In genomic region chr7:99375070-99375807, GRCh38 we compare ENCODE assay signal across 8 cellular contexts. TPM values are rescaled to one million over a fixed set of nuclear protein-coding genes. Genes with fewer than 3 reads are reported as not detected.
A peak's percentile ranks its signal among the peaks of the same experiment; 100 is the strongest.
DNase-seq lines count a peak whose midpoint lies in the region; ATAC-seq and TF ChIP-seq lines count a peak whose summit lies in the region.

No MANE protein-coding gene starts in this region.

- no peaks in the 10 kb centered on the region for H3K27me3 ChIP-seq in CD8-positive, alpha-beta T cell (ENCODE audit: insufficient read depth, low read length)

- H3K27ac Mint-ChIP-seq in CD8-positive, alpha-beta T cell: peak overlapping the region; percentile 96

- H3K9me3 Mint-ChIP-seq in CD8-positive, alpha-beta T cell: no peaks in the 10 kb centered on the region

- in situ Hi-C loops in SK-MEL-5 (cut with HindIII; ENCODE audit: low pct_unique_long_range_greater_than_20kb, low sequenced_read_pairs): no loop called here

- POLR2A ChIA-PET in CD8-positive, alpha-beta T cell (lab: Charles Lee): interaction anchor here (1.0 to 4.4 kb wide), 3 partner anchors 17 to 129 kb away, joined by 3 to 25 read pairs (median 14); partner anchors contain the start of genes BUD31, PDAP1 and ZKSCAN5

- peaks cover 44% of the 10 kb centered on the region for H3K4me1 Mint-ChIP-seq in CD8-positive, alpha-beta T cell (ENCODE audit: low read depth)

- peak overlapping the region; percentile 91 for H3K27ac ChIP-seq in CD8-positive, alpha-beta T cell (ENCODE audit: low read depth, low read length)

- no peak for TF ChIP-seq CTCF in CD8-positive, alpha-beta T cell (IDR thresholded peaks at IDR 0.05)

- H3K4me3 ChIP-seq in CD8-positive, alpha-beta T cell (ENCODE audit: low read depth, low read length): peak overlapping the region; percentile 90

- H3K36me3 ChIP-seq in CD8-positive, alpha-beta T cell (ENCODE audit: insufficient read depth, low read length): peaks cover 8% of the 10 kb centered on the region

- DNase-seq in CD8-positive, alpha-beta T cell: peak; percentile 47 to 80 (median 64)
- DNase-seq in SK-MEL-5 (ENCODE audit: low read depth, low spot score) (peak; percentile 78), glomerular visceral epithelial cell (ENCODE audit: extremely low spot score) (peak; percentile 79), occipital lobe (lab: John Stamatoyannopoulos, UW) (peak; percentile 23), ureter (ENCODE audit: low spot score) (peak; percentile 75)
- DNase-seq in activated naive CD4-positive, alpha-beta T cell treated with anti-CD3 and anti-CD28 coated beads, Interleukin-2, amount 50 U/mL, for 16 hours: peak; percentile 57

- no peaks in the 10 kb centered on the region for H3K27me3 Mint-ChIP-seq in CD8-positive, alpha-beta T cell (ENCODE audit: low read depth)

- no peaks in the 10 kb centered on the region for H3K9me3 ChIP-seq in CD8-positive, alpha-beta T cell (ENCODE audit: low read length)

- H3K4me3 Mint-ChIP-seq in CD8-positive, alpha-beta T cell: peak overlapping the region; percentile 79

- intact Hi-C loops in CD8-positive, alpha-beta T cell (cut with DNase I, micrococcal nuclease): no loop called here

- peak; percentile 26 for ATAC-seq in CD8-positive, alpha-beta T cell
- ATAC-seq in GM19372 (IDR thresholded peaks at IDR 0.05; ENCODE audit: low read depth, unreplicated experiment): peak; percentile 37
- peak; percentile 41 for ATAC-seq in HG03571 (IDR thresholded peaks at IDR 0.05; ENCODE audit: unreplicated experiment)

- CTCF ChIA-PET in CD8-positive, alpha-beta T cell (lab: Charles Lee): interaction anchor here (0.9 kb wide), 1 partner anchor 10 kb away, joined by 3 read pairs; no protein-coding TSS in a partner anchor

- peaks cover 26% of the 10 kb centered on the region for H3K36me3 Mint-ChIP-seq in CD8-positive, alpha-beta T cell

- peaks cover 64% of the 10 kb centered on the region for H3K4me1 ChIP-seq in CD8-positive, alpha-beta T cell (ENCODE audit: insufficient read depth, low read length)

RNA-seq across cellular contexts. Expression of gene ARPC1B, which starts 0.7 kb away (rescaled TPM):
- total RNA-seq in CD8-positive, alpha-beta T cell: 10 to 100 TPM; 68.5 to 70.5 TPM
- total RNA-seq in SK-MEL-5 (2014; rRNA removed; shearing (Covaris generic)): 1,635 and 1,714 TPM in 2 replicates
- 1,538 and 1,727 TPM in 2 replicates for polyA plus RNA-seq in SK-MEL-5 (2015; cell fraction: cytosol; rRNA removed)
- 452 and 485 TPM in 2 replicates for polyA plus RNA-seq in SK-MEL-5 (2015; cell fraction: nucleus; rRNA removed)
- 11.9 TPM for total RNA-seq in occipital lobe
- 94.0 TPM for total RNA-seq in ureter

RNA-seq across cellular contexts. Expression of gene PDAP1, which starts 33.2 kb away (rescaled TPM):
- 10 to 100 TPM; 34.5 to 36.2 TPM for total RNA-seq in CD8-positive, alpha-beta T cell
- total RNA-seq in SK-MEL-5 (2014; rRNA removed; shearing (Covaris generic)): 54.2 and 55.6 TPM in 2 replicates
- 92.5 and 106 TPM in 2 replicates for polyA plus RNA-seq in SK-MEL-5 (2015; cell fraction: cytosol; rRNA removed)
- 17.8 and 18.4 TPM in 2 replicates for polyA plus RNA-seq in SK-MEL-5 (2015; cell fraction: nucleus; rRNA removed)
- 12.6 TPM for total RNA-seq in occipital lobe
- total RNA-seq in ureter: 95.1 TPM

RNA-seq across cellular contexts. Expression of gene BUD31, which starts 33.5 kb away (rescaled TPM):
- 100 to 1,000 TPM; 144 TPM for total RNA-seq in CD8-positive, alpha-beta T cell
- total RNA-seq in SK-MEL-5 (2014; rRNA removed; shearing (Covaris generic)): 228 and 236 TPM in 2 replicates
- 171 and 200 TPM in 2 replicates for polyA plus RNA-seq in SK-MEL-5 (2015; cell fraction: cytosol; rRNA removed)
- polyA plus RNA-seq in SK-MEL-5 (2015; cell fraction: nucleus; rRNA removed): 55.9 and 60.6 TPM in 2 replicates
- total RNA-seq in occipital lobe (55.2 TPM), ureter (104 TPM)

RNA-seq across cellular contexts. Expression of gene ARPC1A, which starts 49.5 kb away (rescaled TPM):
- total RNA-seq in CD8-positive, alpha-beta T cell: 10 to 100 TPM; 33.1 to 38.2 TPM
- 317 and 342 TPM in 2 replicates for total RNA-seq in SK-MEL-5 (2014; rRNA removed; shearing (Covaris generic))
- 334 and 392 TPM in 2 replicates for polyA plus RNA-seq in SK-MEL-5 (2015; cell fraction: cytosol; rRNA removed)
- 108 and 117 TPM in 2 replicates for polyA plus RNA-seq in SK-MEL-5 (2015; cell fraction: nucleus; rRNA removed)
- total RNA-seq in occipital lobe (72.1 TPM), ureter (127 TPM)

Comparison
In these comparisons a context has a peak if more than half of its experiments do, and no peak if none do; other contexts are left out.
1. Peak in every context shown above with its lines: DNase-seq, ATAC-seq, H3K4me3 ChIP-seq and H3K27ac ChIP-seq.
2. DNase-seq: peak in every context shown above with its lines; median percentile 79 in glomerular visceral epithelial cell; 78 in SK-MEL-5; 75 in ureter; 64 in CD8-positive, alpha-beta T cell; 57 in activated naive CD4-positive, alpha-beta T cell treated with anti-CD3 and anti-CD28 coated beads, Interleukin-2, amount 50 U/mL, for 16 hours; 23 in occipital lobe.
3. RNA of gene ARPC1B, which starts 0.7 kb away (total RNA-seq): 1,635 to 1,714 TPM in SK-MEL-5; 94.0 TPM in ureter (single experiment), 68.5 to 70.5 TPM in CD8-positive, alpha-beta T cell and 11.9 TPM in occipital lobe (single experiment); every median in the first group is over 10 times any median in the second.